In genomic region chr9:134796882-134797281, GRCh38 we compare ENCODE assay signal across 32 cellular contexts.
"Had no signal": no experiment of that assay in that cellular context is flagged by ENCODE, and none has a peak within 500 bp of the region (broad histone marks: within the 10 kb centered on the region; RNA-seq: fewer than 3 reads in every experiment).

No MANE protein-coding gene starts in this region.

- DNase-seq: activated B cell treated with CpG ODN at 0.5 μM for 24 hours; activated CD4-positive, alpha-beta T cell treated with anti-CD3 and anti-CD28 coated beads for 48 hours; activated CD4-positive, alpha-beta T cell treated with anti-CD3 and anti-CD28 coated beads, Interleukin-2, amount 50 U/mL, for 1 hour; activated CD4-positive, alpha-beta T cell treated with anti-CD3 and anti-CD28 coated beads, Interleukin-2, amount 50 U/mL, for 48 hours; activated CD8-positive, alpha-beta memory T cell treated with anti-CD3 and anti-CD28 coated beads, Interleukin-2, amount 10 ng/mL, durations not matched to agents 7 days and 5 days; activated CD8-positive, alpha-beta memory T cell treated with anti-CD3 and anti-CD28 coated beads, Interleukin-2, amount 50 U/mL, for 4 hours; activated CD8-positive, alpha-beta T cell treated with anti-CD3 and anti-CD28 coated beads, Interleukin-2, amount 10 ng/mL, durations not matched to agents 7 days and 5 days; activated effector memory CD4-positive, alpha-beta T cell treated with anti-CD3 and anti-CD28 coated beads, Interleukin-2, amount 50 U/mL, for 16 hours; activated naive CD4-positive, alpha-beta T cell treated with anti-CD3 and anti-CD28 coated beads for 36 hours; activated naive CD8-positive, alpha-beta T cell treated with anti-CD3 and anti-CD28 coated beads for 36 hours; activated naive CD8-positive, alpha-beta T cell treated with anti-CD3 and anti-CD28 coated beads, Interleukin-2, amount 50 U/mL, for 24 hours; activated T-cell treated with anti-CD3 and anti-CD28 coated beads, Interleukin-2, amount 50 U/mL, for 1 hour; activated T-cell treated with anti-CD3 and anti-CD28 coated beads, Interleukin-2, amount 50 U/mL, for 48 hours; adrenal gland; amygdala; aorta; body of pancreas; caudate nucleus; colonic mucosa; effector CD8-positive, alpha-beta T cell; foreskin fibroblast; head of caudate nucleus; T-helper 1 cell; T-helper 17 cell; T1000; WERI-Rb-1 had no signal

- H3K9me3 Mint-ChIP-seq: activated B cell treated with CpG ODN at 0.5 μM for 24 hours; activated naive CD4-positive, alpha-beta T cell treated with anti-CD3 and anti-CD28 coated beads for 36 hours; activated naive CD4-positive, alpha-beta T cell treated with anti-CD3 and anti-CD28 coated beads, Interleukin-2, amount 50 U/mL, for 24 hours; activated naive CD8-positive, alpha-beta T cell treated with anti-CD3 and anti-CD28 coated beads for 36 hours; activated naive CD8-positive, alpha-beta T cell treated with anti-CD3 and anti-CD28 coated beads, Interleukin-2, amount 50 U/mL, for 24 hours; activated T-helper 1 cell treated with anti-CD3 and anti-CD28 coated beads, Interleukin-12 subunit alpha, Interleukin-12 subunit beta, Interleukin-2, Interleukin-4 antibody, amounts not matched to agents 30 ng/mL and 10 ng/mL and 1 ng/mL, durations not matched to agents 14 hours and 24 hours and 36 hours; activated T-helper 2 cell treated with anti-CD3 and anti-CD28 coated beads, Interferon-gamma antibody, Interleukin-2, Interleukin-4, amounts not matched to agents 10 μg/mL and 5 μg/mL and 100 μg/mL, durations not matched to agents 14 hours and 24 hours and 36 hours; T-helper 2 cell treated with Interferon-gamma antibody and Interleukin-4, amounts not matched to agents 5 μg/mL and 100 μg/mL, for 36 hours had no signal

- H3K27ac ChIP-seq: adrenal gland, body of pancreas, colonic mucosa had no signal

- H3K4me1 ChIP-seq: adrenal gland, body of pancreas, colonic mucosa had no signal

- ATAC-seq: activated CD4-positive, CD25-positive, alpha-beta regulatory T cell treated with anti-CD3 and anti-CD28 coated beads, Interleukin-2, amount 50 U/mL, for 24 hours; activated CD8-positive, alpha-beta memory T cell treated with anti-CD3 and anti-CD28 coated beads, Interleukin-2, amount 10 ng/mL, durations not matched to agents 7 days and 5 days; activated CD8-positive, alpha-beta T cell treated with anti-CD3 and anti-CD28 coated beads, Interleukin-2, amount 10 ng/mL, durations not matched to agents 7 days and 5 days; activated naive CD8-positive, alpha-beta T cell treated with anti-CD3 and anti-CD28 coated beads, Interleukin-2, amount 50 U/mL, for 24 hours; body of pancreas; esophagus mucosa; T-helper 17 cell had no signal

- H3K36me3 ChIP-seq: colonic mucosa, WERI-Rb-1 had no signal

- H3K4me3 Mint-ChIP-seq: activated B cell treated with CpG ODN at 0.5 μM for 24 hours; activated CD8-positive, alpha-beta memory T cell treated with anti-CD3 and anti-CD28 coated beads, Interleukin-2, amount 10 ng/mL, durations not matched to agents 7 days and 5 days; activated CD8-positive, alpha-beta T cell treated with anti-CD3 and anti-CD28 coated beads, Interleukin-2, amount 10 ng/mL, durations not matched to agents 7 days and 5 days; activated naive CD4-positive, alpha-beta T cell treated with anti-CD3 and anti-CD28 coated beads for 36 hours; activated naive CD4-positive, alpha-beta T cell treated with anti-CD3 and anti-CD28 coated beads, Interleukin-2, amount 50 U/mL, for 24 hours; activated naive CD8-positive, alpha-beta T cell treated with anti-CD3 and anti-CD28 coated beads for 36 hours; activated naive CD8-positive, alpha-beta T cell treated with anti-CD3 and anti-CD28 coated beads, Interleukin-2, amount 50 U/mL, for 24 hours; activated T-helper 1 cell treated with anti-CD3 and anti-CD28 coated beads, Interleukin-12 subunit alpha, Interleukin-12 subunit beta, Interleukin-2, Interleukin-4 antibody, amounts not matched to agents 30 ng/mL and 10 ng/mL and 1 ng/mL, durations not matched to agents 14 hours and 24 hours and 36 hours; T-helper 17 cell; T-helper 2 cell treated with Interferon-gamma antibody and Interleukin-4, amounts not matched to agents 5 μg/mL and 100 μg/mL, for 36 hours had no signal

- H3K9me3 ChIP-seq: adrenal gland, body of pancreas, colonic mucosa had no signal

- H3K27me3 ChIP-seq: adrenal gland, body of pancreas, colonic mucosa had no signal

- H3K36me3 Mint-ChIP-seq: activated CD8-positive, alpha-beta memory T cell treated with anti-CD3 and anti-CD28 coated beads, Interleukin-2, amount 10 ng/mL, durations not matched to agents 7 days and 5 days; activated naive CD4-positive, alpha-beta T cell treated with anti-CD3 and anti-CD28 coated beads, Interleukin-2, amount 50 U/mL, for 24 hours; activated naive CD8-positive, alpha-beta T cell treated with anti-CD3 and anti-CD28 coated beads for 36 hours had no signal

- H3K4me3 ChIP-seq: adrenal gland, body of pancreas, colonic mucosa had no signal

- H3K27ac Mint-ChIP-seq: activated B cell treated with CpG ODN at 0.5 μM for 24 hours; activated CD8-positive, alpha-beta memory T cell treated with anti-CD3 and anti-CD28 coated beads, Interleukin-2, amount 10 ng/mL, durations not matched to agents 7 days and 5 days; activated CD8-positive, alpha-beta T cell treated with anti-CD3 and anti-CD28 coated beads, Interleukin-2, amount 10 ng/mL, durations not matched to agents 7 days and 5 days; activated naive CD4-positive, alpha-beta T cell treated with anti-CD3 and anti-CD28 coated beads for 36 hours; activated naive CD4-positive, alpha-beta T cell treated with anti-CD3 and anti-CD28 coated beads, Interleukin-2, amount 50 U/mL, for 24 hours; activated naive CD8-positive, alpha-beta T cell treated with anti-CD3 and anti-CD28 coated beads for 36 hours; activated naive CD8-positive, alpha-beta T cell treated with anti-CD3 and anti-CD28 coated beads, Interleukin-2, amount 50 U/mL, for 24 hours; activated T-helper 1 cell treated with anti-CD3 and anti-CD28 coated beads, Interleukin-12 subunit alpha, Interleukin-12 subunit beta, Interleukin-2, Interleukin-4 antibody, amounts not matched to agents 30 ng/mL and 10 ng/mL and 1 ng/mL, durations not matched to agents 14 hours and 24 hours and 36 hours; activated T-helper 2 cell treated with anti-CD3 and anti-CD28 coated beads, Interferon-gamma antibody, Interleukin-2, Interleukin-4, amounts not matched to agents 10 μg/mL and 5 μg/mL and 100 μg/mL, durations not matched to agents 14 hours and 24 hours and 36 hours; T-helper 17 cell; T-helper 2 cell treated with Interferon-gamma antibody and Interleukin-4, amounts not matched to agents 5 μg/mL and 100 μg/mL, for 36 hours had no signal

- H3K4me1 Mint-ChIP-seq: activated B cell treated with CpG ODN at 0.5 μM for 24 hours; activated CD8-positive, alpha-beta memory T cell treated with anti-CD3 and anti-CD28 coated beads, Interleukin-2, amount 10 ng/mL, durations not matched to agents 7 days and 5 days; activated naive CD4-positive, alpha-beta T cell treated with anti-CD3 and anti-CD28 coated beads, Interleukin-2, amount 50 U/mL, for 24 hours; activated naive CD8-positive, alpha-beta T cell treated with anti-CD3 and anti-CD28 coated beads for 36 hours; activated naive CD8-positive, alpha-beta T cell treated with anti-CD3 and anti-CD28 coated beads, Interleukin-2, amount 50 U/mL, for 24 hours; T-helper 17 cell had no signal

- H3K27me3 Mint-ChIP-seq: activated naive CD4-positive, alpha-beta T cell treated with anti-CD3 and anti-CD28 coated beads, Interleukin-2, amount 50 U/mL, for 24 hours had no signal
